8 cellular contexts compared by ENCODE assay signal in the genomic region with DNA sequence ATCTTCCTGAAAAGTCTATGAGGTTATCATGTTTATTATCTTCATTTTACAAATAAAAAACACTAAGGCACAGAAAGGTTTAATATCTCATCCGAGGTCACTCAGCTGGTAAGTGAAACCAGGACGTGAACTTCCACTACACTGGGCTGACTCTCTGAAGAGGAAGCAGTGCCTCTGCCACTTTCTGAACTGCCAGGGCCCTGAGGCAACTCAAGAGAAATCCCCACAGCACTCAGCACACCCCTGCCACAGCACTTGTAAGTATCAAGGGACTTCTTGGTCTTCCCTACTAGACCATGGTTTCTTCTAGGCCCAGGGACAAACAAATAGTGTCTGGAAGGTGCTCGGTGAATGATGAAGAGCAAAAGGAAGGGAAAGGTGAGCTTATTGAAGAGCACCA.
DNase-seq lines count a peak whose midpoint lies in the region; ATAC-seq lines count a peak whose summit lies in the region.

No MANE protein-coding gene starts in this region.

- no peak overlapping the region for H3K4me3 ChIP-seq in skin epidermis

- no peak for DNase-seq in caudate nucleus (lab: John Stamatoyannopoulos, UW)
- DNase-seq in NCI-H748 (lab: John Stamatoyannopoulos, UW; ENCODE audit: unreplicated experiment): no peak
- DNase-seq in NCI-H146 treated with DMSO at 0.1 percent for 48 hours (lab: John Stamatoyannopoulos, UW; ENCODE audit: unreplicated experiment): no peak
- no peak for DNase-seq in hypothalamus (lab: John Stamatoyannopoulos, UW)
- no peak for DNase-seq in putamen (ENCODE audit: low spot score)

- H3K27ac ChIP-seq in caudate nucleus (ENCODE audit: low read depth, low read length) (peak overlapping the region; percentile 27), skin epidermis (peak overlapping the region in 17 of 21 experiments; percentile 4 to 80 (median 32))

- ATAC-seq in GM19035 (IDR thresholded peaks at IDR 0.05; ENCODE audit: unreplicated experiment): peak; percentile 91
- ATAC-seq in HG03139 (IDR thresholded peaks at IDR 0.05; ENCODE audit: unreplicated experiment): peak; percentile 81
